11 cellular contexts compared by ENCODE assay signal in genomic region chrX:13194291-13195103, GRCh38.
DNase-seq lines count a peak whose midpoint lies in the region; ATAC-seq and TF ChIP-seq lines count a peak whose summit lies in the region.
"Had no signal": no experiment of that assay in that cellular context is flagged by ENCODE, and none has a peak within 500 bp of the region (broad histone marks: within the 10 kb centered on the region; RNA-seq: fewer than 3 reads in every experiment).

No MANE protein-coding gene starts in this region.

- H3K4me1 ChIP-seq in endodermal cell (ENCODE audit: control insufficient read depth, insufficient read depth, low read length) (no peaks in the 10 kb centered on the region), stomach (peaks cover 0 to 12% (median 0%) of the 10 kb centered on the region in 4 donors)
- no peaks in the 10 kb centered on the region for H3K4me1 ChIP-seq in CD4-positive, alpha-beta memory T cell (ENCODE audit: insufficient read depth, low read length)

- H3K4me3 ChIP-seq in epithelial cell of esophagus (ENCODE audit: low read length), result no peak overlapping the region
- no peak overlapping the region for H3K4me3 ChIP-seq in endodermal cell (ENCODE audit: low read length)
- H3K4me3 ChIP-seq in CD4-positive, alpha-beta memory T cell (ENCODE audit: low read length in 2 of 2), result no peak overlapping the region
- H3K4me3 ChIP-seq in stomach, result no peak overlapping the region

- no peak for TF ChIP-seq CTCF in epithelial cell of esophagus (IDR thresholded peaks at IDR 0.05; ENCODE audit: insufficient read depth, low read depth, low read length, missing control alignments)
- TF ChIP-seq CTCF in endodermal cell (conservative IDR thresholded peaks at IDR 0.05), result no peak
- no peak for TF ChIP-seq CTCF in stomach (IDR thresholded peaks at IDR 0.05)

- no peaks in the 10 kb centered on the region for H3K36me3 Mint-ChIP-seq in endodermal cell (ENCODE audit: low read depth)
- no peaks in the 10 kb centered on the region for H3K36me3 Mint-ChIP-seq in CD4-positive, alpha-beta memory T cell
- H3K36me3 Mint-ChIP-seq: stimulated activated memory B cell treated with anti-CD40 and anti-IgM and Interleukin-4, amounts not matched to agents 10 μg/mL and 1 μg/mL and 100 μg/mL, for 72 hours had no signal

- H3K27me3 ChIP-seq in endodermal cell (ENCODE audit: control insufficient read depth, insufficient read depth, low read length, poor library complexity, severe bottlenecking), result no peaks in the 10 kb centered on the region
- H3K27me3 ChIP-seq in CD4-positive, alpha-beta memory T cell (ENCODE audit: insufficient read depth, low read length), result no peaks in the 10 kb centered on the region
- no peaks in the 10 kb centered on the region for H3K27me3 ChIP-seq in stomach

- H3K9me3 ChIP-seq in endodermal cell (ENCODE audit: control insufficient read depth, low read length), result no peaks in the 10 kb centered on the region
- H3K9me3 ChIP-seq in CD4-positive, alpha-beta memory T cell (ENCODE audit: control insufficient read depth in 1 of 2, low read length in 2 of 2), result no peaks in the 10 kb centered on the region
- H3K9me3 ChIP-seq in stomach, result no peaks in the 10 kb centered on the region

- H3K27ac ChIP-seq in endodermal cell (ENCODE audit: low read depth, low read length), result no peak overlapping the region
- H3K27ac ChIP-seq in CD4-positive, alpha-beta memory T cell (ENCODE audit: low read depth, low read length), result no peak overlapping the region
- peak overlapping the region in 1 of 5 donors; percentile 14 for H3K27ac ChIP-seq in stomach

- POLR2A ChIA-PET in CD4-positive, alpha-beta memory T cell (lab: Charles Lee; ENCODE audit: partially characterized antibody), result no interaction called here

- ATAC-seq in HG02678 (IDR thresholded peaks at IDR 0.05; ENCODE audit: unreplicated experiment), result peak; percentile 43
- no peak for ATAC-seq in GM21367 (IDR thresholded peaks at IDR 0.05; ENCODE audit: unreplicated experiment)
- ATAC-seq: stimulated activated memory B cell treated with anti-CD40 and anti-IgM and Interleukin-4, amounts not matched to agents 10 μg/mL and 1 μg/mL and 100 μg/mL, for 72 hours had no signal

- intact Hi-C loops in CD4-positive, alpha-beta memory T cell (cut with micrococcal nuclease), result no loop called here
- intact Hi-C loops in stomach (cut with DNase I; ENCODE audit: low total_unique reads), result no loop called here

- H3K9ac ChIP-seq in endodermal cell (ENCODE audit: extremely low read depth, low read length, poor library complexity, severe bottlenecking), result no peak overlapping the region

- WGBS in endodermal cell (ENCODE audit: insufficient coverage in 1 of 2, insufficient read length in 1 of 2), 2 experiments, result 83 to 96% methylated on average over 1 to 4 of the region's 4 CpGs
- WGBS in stomach, 5 donors, result 22 to 40% (median 30%) methylated on average over 4 of the region's 4 CpGs

- TF ChIP-seq POLR2A in stomach (IDR thresholded peaks at IDR 0.05), result no peak

- no peaks in the 10 kb centered on the region for H3K27me3 Mint-ChIP-seq in endodermal cell (ENCODE audit: insufficient read depth)
- H3K27me3 Mint-ChIP-seq in CD4-positive, alpha-beta memory T cell, result no peaks in the 10 kb centered on the region
- H3K27me3 Mint-ChIP-seq: stimulated activated memory B cell treated with anti-CD40 and anti-IgM and Interleukin-4, amounts not matched to agents 10 μg/mL and 1 μg/mL and 100 μg/mL, for 72 hours had no signal

- TF ChIP-seq EP300 in stomach (IDR thresholded peaks at IDR 0.05), result no peak

- no peaks in the 10 kb centered on the region for H3K4me1 Mint-ChIP-seq in endodermal cell
- H3K4me1 Mint-ChIP-seq in CD4-positive, alpha-beta memory T cell, result peaks cover 0 to 3% (median 0%) of the 10 kb centered on the region in 4 donors
- H3K4me1 Mint-ChIP-seq: stimulated activated memory B cell treated with anti-CD40 and anti-IgM and Interleukin-4, amounts not matched to agents 10 μg/mL and 1 μg/mL and 100 μg/mL, for 72 hours had no signal

- DNase-seq in ACHN, result peak; percentile 4
- DNase-seq in NCI-H345 (lab: John Stamatoyannopoulos, UW), result peak; percentile 88
- peak; percentile 4 for DNase-seq in epithelial cell of esophagus (ENCODE audit: low read depth)
- no peak for DNase-seq in endodermal cell
- DNase-seq in CD4-positive, alpha-beta memory T cell, result no peak
- no peak for DNase-seq in stomach
- DNase-seq: MM.1S, small intestine had no signal

- H3K27ac Mint-ChIP-seq in endodermal cell, result no peak overlapping the region
- no peak overlapping the region for H3K27ac Mint-ChIP-seq in CD4-positive, alpha-beta memory T cell
- H3K27ac Mint-ChIP-seq: stimulated activated memory B cell treated with anti-CD40 and anti-IgM and Interleukin-4, amounts not matched to agents 10 μg/mL and 1 μg/mL and 100 μg/mL, for 72 hours had no signal

- in situ Hi-C loops in ACHN (cut with HindIII; ENCODE audit: low pct_ligation_motif_present, low pct_unique_long_range_greater_than_20kb, low sequenced_read_pairs), result no loop called here

- peaks cover 34% of the 10 kb centered on the region for H3K9me3 Mint-ChIP-seq in endodermal cell
- peaks cover 0 to 1% (median 0%) of the 10 kb centered on the region in 8 donors for H3K9me3 Mint-ChIP-seq in CD4-positive, alpha-beta memory T cell
- H3K9me3 Mint-ChIP-seq: stimulated activated memory B cell treated with anti-CD40 and anti-IgM and Interleukin-4, amounts not matched to agents 10 μg/mL and 1 μg/mL and 100 μg/mL, for 72 hours had no signal

- H3K36me3 ChIP-seq in endodermal cell (ENCODE audit: control insufficient read depth, insufficient read depth, low read length) (no peaks in the 10 kb centered on the region), stomach (no peaks in the 10 kb centered on the region)
- H3K36me3 ChIP-seq in CD4-positive, alpha-beta memory T cell (ENCODE audit: insufficient read depth, low read length), result no peaks in the 10 kb centered on the region

- H3K4me3 Mint-ChIP-seq in endodermal cell, result no peak overlapping the region
- H3K4me3 Mint-ChIP-seq in CD4-positive, alpha-beta memory T cell, result no peak overlapping the region
- H3K4me3 Mint-ChIP-seq: stimulated activated memory B cell treated with anti-CD40 and anti-IgM and Interleukin-4, amounts not matched to agents 10 μg/mL and 1 μg/mL and 100 μg/mL, for 72 hours had no signal

- CTCF ChIA-PET in CD4-positive, alpha-beta memory T cell (lab: Charles Lee; ENCODE audit: partially characterized antibody), result no interaction called here

Comparison
In these comparisons a context has a peak if more than half of its experiments do, and no peak if none do; other contexts are left out.
1. DNase-seq: peak in ACHN (single experiment), NCI-H345 (single experiment) and epithelial cell of esophagus (single experiment); none in endodermal cell (single experiment), CD4-positive, alpha-beta memory T cell (0 of 5) and stomach (single experiment).